Comparison of ENCODE assay signal across 1 cellular context in the genomic region with DNA sequence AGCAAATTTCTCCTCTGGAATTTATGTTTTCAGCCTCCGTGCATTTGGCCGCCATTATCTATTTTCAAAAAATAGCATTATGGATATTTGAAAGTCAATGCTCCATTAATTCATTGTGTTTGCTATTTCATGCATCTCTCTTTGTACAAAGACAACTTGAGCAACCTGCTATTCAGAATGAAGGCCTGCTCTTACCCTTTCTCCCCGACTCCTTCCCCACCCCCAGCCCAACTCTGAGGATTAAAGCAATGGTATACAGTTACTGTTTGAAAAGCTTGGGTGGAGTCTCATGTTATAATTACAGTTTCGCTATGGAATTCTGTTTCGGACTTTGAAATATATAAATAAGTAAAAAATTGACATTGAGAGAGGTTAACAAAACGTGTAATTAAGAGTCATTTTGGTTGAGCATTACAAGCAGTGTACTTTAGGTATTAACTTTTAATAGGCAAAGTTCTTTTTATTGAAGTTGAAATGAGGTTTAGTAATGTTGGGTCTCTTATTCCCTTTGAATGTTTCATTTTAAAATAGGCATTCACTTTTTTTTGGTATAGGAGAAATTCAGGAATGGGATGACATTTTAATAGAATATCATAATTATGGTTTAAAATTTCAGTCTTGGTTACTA.
TF ChIP-seq lines count a peak whose summit lies in the region.

No MANE protein-coding gene starts in this region.

TF ChIP-seq in GM23338, 12 proteins besides CTCF, POLR2A, EP300 and RAD21 (continued from another document):
- TF ChIP-seq ZNF462 (CRISPR knock-in tag; IDR thresholded peaks at IDR 0.05) (no peak), ETS1 (IDR thresholded peaks at IDR 0.05) (no peak), ZNF114 (CRISPR knock-in tag; IDR thresholded peaks at IDR 0.05) (no peak), EZH2 (IDR thresholded peaks at IDR 0.05; ENCODE audit: low read depth, unreplicated experiment) (no peak), JUNB (IDR thresholded peaks at IDR 0.05; ENCODE audit: unreplicated experiment) (no peak), CREB1 (CRISPR knock-in tag; IDR thresholded peaks at IDR 0.05; ENCODE audit: low read depth) (no peak), EZH2phosphoT487 (IDR thresholded peaks at IDR 0.05; ENCODE audit: unreplicated experiment) (no peak)
